Comparison of ENCODE assay signal across 18 cellular contexts in the genomic region with DNA sequence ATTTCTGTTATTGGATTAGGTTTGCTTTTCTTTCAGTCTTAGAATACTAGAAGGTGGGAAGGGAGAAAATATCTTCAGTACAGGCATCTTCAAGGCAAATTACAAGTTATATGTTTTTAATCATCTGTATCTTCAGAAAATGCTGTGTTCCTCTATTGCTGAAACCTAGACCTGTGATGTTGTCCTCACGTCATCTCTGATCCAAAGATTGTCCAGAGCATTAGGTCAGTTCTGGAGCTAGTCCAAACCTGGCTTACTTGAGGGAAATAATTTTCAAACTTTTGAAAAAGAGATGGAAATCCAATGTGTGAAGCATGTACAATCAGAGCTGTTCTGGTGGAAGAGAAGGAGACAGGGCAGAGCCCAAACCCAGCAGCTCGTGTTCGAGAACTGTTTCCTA.
DNase-seq lines count a peak whose midpoint lies in the region; ATAC-seq and TF ChIP-seq lines count a peak whose summit lies in the region.
"Had no signal": no experiment of that assay in that cellular context is flagged by ENCODE, and none has a peak within 500 bp of the region (broad histone marks: within the 10 kb centered on the region; RNA-seq: fewer than 3 reads in every experiment).

No MANE protein-coding gene starts in this region.

- no peak overlapping the region for H3K9ac ChIP-seq in fibroblast of lung (ENCODE audit: insufficient read depth, low read length)
- H3K9ac ChIP-seq in mesenchymal stem cell (ENCODE audit: low read length) = peak overlapping the region; percentile 59

- H4K8ac ChIP-seq in mesenchymal stem cell (ENCODE audit: low read length) = no peak overlapping the region

- ATAC-seq in HG03139 (IDR thresholded peaks at IDR 0.05; ENCODE audit: unreplicated experiment) = no peak
- ATAC-seq: Panc1 had no signal

- no peak overlapping the region for H3K4ac ChIP-seq in mesenchymal stem cell (ENCODE audit: low read depth in 1 of 2, low read length in 2 of 2)

- H3K4me3 ChIP-seq in fibroblast of lung (replicated peaks in 1 of 4; ENCODE audit: control extremely low read depth in 1 of 4, insufficient read depth in 1 of 4, low read depth in 3 of 4, low read length in 4 of 4) (no peak overlapping the region), mesenchymal stem cell (ENCODE audit: insufficient read depth in 1 of 2, low read depth in 1 of 2, low read length in 2 of 2) (no peak overlapping the region)
- H3K4me3 ChIP-seq: SJSA1 had no signal

- no peak overlapping the region; the same call in 1 of the 2 replicates for H3K27ac Mint-ChIP-seq in HFFc6
- H3K27ac Mint-ChIP-seq: H9 had no signal

- H3K14ac ChIP-seq in mesenchymal stem cell (ENCODE audit: low read length in 2 of 2) = no peak overlapping the region

- H3K4me1 ChIP-seq in fibroblast of lung (ENCODE audit: control insufficient read depth, extremely low read depth, insufficient read depth, low read length) = peaks cover 3% of the 10 kb centered on the region
- no peaks in the 10 kb centered on the region for H3K4me1 ChIP-seq in mesenchymal stem cell (ENCODE audit: control insufficient read depth, insufficient read depth, low read depth, low read length)
- H3K4me1 ChIP-seq: SJSA1 had no signal

- H3K23ac ChIP-seq in mesenchymal stem cell (ENCODE audit: low read length in 2 of 2) = no peak overlapping the region

- H3K4me3 Mint-ChIP-seq in HFFc6 = no peak overlapping the region
- H3K4me3 Mint-ChIP-seq: H9 had no signal

- no peaks in the 10 kb centered on the region for H3K4me1 Mint-ChIP-seq in HFFc6 (ENCODE audit: low read depth)
- H3K4me1 Mint-ChIP-seq: H9 had no signal

- no peaks in the 10 kb centered on the region for H3K27me3 ChIP-seq in fibroblast of lung (ENCODE audit: control insufficient read depth, insufficient read depth, low read length)
- no peaks in the 10 kb centered on the region for H3K27me3 ChIP-seq in mesenchymal stem cell (ENCODE audit: control insufficient read depth in 1 of 2, insufficient read depth in 1 of 2, low read length in 2 of 2)
- H3K27me3 ChIP-seq: SJSA1 had no signal

- TF ChIP-seq CTCF in HFFc6 (IDR thresholded peaks at IDR 0.05) = no peak
- TF ChIP-seq CTCF in fibroblast of lung (conservative IDR thresholded peaks at IDR 0.05 in 1 of 2, IDR thresholded peaks at IDR 0.05 in 1 of 2; ENCODE audit: low read depth in 1 of 2, low read length in 2 of 2) = no peak
- no peak for TF ChIP-seq CTCF in GM20000 (IDR thresholded peaks at IDR 0.05; ENCODE audit: extremely low read depth, missing control alignments)

- WGBS in mesenchymal stem cell = 83% methylated on average over 3 of the region's 3 CpGs

- H3K9me3 Mint-ChIP-seq in HFFc6 = no peaks in the 10 kb centered on the region; the same call in 1 of the 2 replicates

- H3K27me3 Mint-ChIP-seq in HFFc6 (ENCODE audit: insufficient read depth) = peaks cover 1% of the 10 kb centered on the region; the same call in 1 of the 2 replicates

- H3K9me3 ChIP-seq in fibroblast of lung (ENCODE audit: control insufficient read depth, insufficient read depth, low read depth, low read length) = no peaks in the 10 kb centered on the region
- H3K9me3 ChIP-seq in mesenchymal stem cell (ENCODE audit: control insufficient read depth, low read length) = peaks cover 2% of the 10 kb centered on the region
- H3K9me3 ChIP-seq: SJSA1 had no signal

- H3K4me2 ChIP-seq in fibroblast of lung (ENCODE audit: extremely low read depth, insufficient read depth, low read length) = peak overlapping the region; percentile 25
- no peak overlapping the region for H3K4me2 ChIP-seq in mesenchymal stem cell (ENCODE audit: low read length, poor library complexity, severe bottlenecking)

- H2BK120ac ChIP-seq in mesenchymal stem cell (ENCODE audit: low read depth, low read length) = no peak overlapping the region

- DNase-seq in AG08396 (ENCODE audit: low spot score) (peak; percentile 11), HFFc6 (peak; percentile 4), fibroblast of lung (ENCODE audit: low read depth in 2 of 2) (peak in 1 of 2 donors; percentile 32), mesenchymal stem cell (no peak), GM20000 (ENCODE audit: low spot score) (no peak), Ammon's horn (ENCODE audit: low spot score) (no peak)
- DNase-seq: DMS79 treated with DMSO at 0.1 percent for 48 hours, H9, MM.1S, NCI-H1092 treated with DMSO at 0.1 percent for 48 hours, NCI-H146, NCI-H2029 treated with DMSO at 0.1 percent for 48 hours, NCI-H446 treated with DMSO at 0.1 percent for 48 hours, NCI-H69 had no signal

- H4K20me1 ChIP-seq in fibroblast of lung (ENCODE audit: control insufficient read depth, extremely low read depth, insufficient read depth, low read length) = no peaks in the 10 kb centered on the region

- H3K79me1 ChIP-seq in mesenchymal stem cell (replicated peaks; ENCODE audit: low read length, poor library complexity, severe bottlenecking) = no peaks in the 10 kb centered on the region

- H3K36me3 ChIP-seq in fibroblast of lung (ENCODE audit: control insufficient read depth, insufficient read depth, low read length) (no peaks in the 10 kb centered on the region), mesenchymal stem cell (ENCODE audit: control insufficient read depth in 1 of 2, insufficient read depth in 2 of 2, low read depth in 1 of 2, low read length in 2 of 2) (no peaks in the 10 kb centered on the region)
- H3K36me3 ChIP-seq: SJSA1 had no signal

- no peak overlapping the region for H4K91ac ChIP-seq in mesenchymal stem cell (ENCODE audit: low read length)

- H2BK15ac ChIP-seq in mesenchymal stem cell (ENCODE audit: low read depth, poor library complexity, severe bottlenecking) = no peak overlapping the region

- no peaks in the 10 kb centered on the region for H3K36me3 Mint-ChIP-seq in HFFc6 (ENCODE audit: low read depth)

- no peaks in the 10 kb centered on the region for H3K79me2 ChIP-seq in fibroblast of lung (ENCODE audit: control insufficient read depth, insufficient read depth, low read length)

- no peak overlapping the region for H2BK5ac ChIP-seq in mesenchymal stem cell (ENCODE audit: low read depth, low read length, poor library complexity, severe bottlenecking)

- H2AFZ ChIP-seq in fibroblast of lung (ENCODE audit: low read length) (no peak overlapping the region), mesenchymal stem cell (ENCODE audit: low read depth, low read length) (no peak overlapping the region)

- no peak overlapping the region for H3K18ac ChIP-seq in mesenchymal stem cell (ENCODE audit: low read depth in 1 of 2, low read length in 2 of 2)

- H3K27ac ChIP-seq in fibroblast of lung (ENCODE audit: insufficient read depth, low read length) (no peak overlapping the region), mesenchymal stem cell (ENCODE audit: low read length, poor library complexity, severe bottlenecking) (no peak overlapping the region)
- H3K27ac ChIP-seq: C4-2B, SJSA1 had no signal

- no peak overlapping the region for H2BK12ac ChIP-seq in mesenchymal stem cell (ENCODE audit: low read length in 2 of 2)

- H2AK5ac ChIP-seq in mesenchymal stem cell (ENCODE audit: low read length, severe bottlenecking) = no peak overlapping the region

Comparison
In these comparisons a context has a peak if more than half of its experiments do, and no peak if none do; other contexts are left out.
1. DNase-seq: peak in AG08396 (single experiment) and HFFc6 (single experiment); none in mesenchymal stem cell (single experiment), GM20000 (single experiment) and Ammon's horn (single experiment).